Comparison of ENCODE assay signal across 16 cellular contexts in the genomic region with DNA sequence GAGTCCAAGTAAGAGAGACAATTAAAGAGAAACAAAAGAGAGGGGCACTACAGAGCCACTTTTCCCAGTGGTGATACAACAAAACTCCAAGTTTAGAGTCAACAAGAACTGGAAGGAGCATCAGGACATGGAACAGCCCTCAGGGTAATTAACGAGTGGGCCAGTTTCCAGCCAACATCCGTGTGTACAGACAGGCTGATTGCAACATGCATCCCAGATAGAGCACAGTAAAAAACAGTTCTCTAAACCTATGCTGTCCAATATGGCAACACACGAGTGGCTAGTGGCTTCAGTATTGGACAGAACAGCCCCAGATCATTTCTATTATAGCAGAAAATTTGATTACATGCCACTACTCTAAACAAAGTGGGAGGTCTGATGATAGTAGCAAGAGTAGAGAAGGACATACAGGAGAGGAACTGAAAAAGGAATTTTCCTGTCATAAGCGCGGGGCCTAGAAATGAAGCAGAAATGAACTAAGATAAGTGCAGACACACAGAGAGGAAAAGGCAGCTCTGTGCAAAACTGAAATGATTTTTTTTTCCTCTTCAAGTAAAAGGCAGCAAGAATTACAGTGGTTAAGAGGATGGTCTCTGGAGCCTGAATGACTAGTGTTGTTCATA.
DNase-seq lines count a peak whose midpoint lies in the region; ATAC-seq, FAIRE-seq and TF ChIP-seq lines count a peak whose summit lies in the region.
"Had no signal": no experiment of that assay in that cellular context is flagged by ENCODE, and none has a peak within 500 bp of the region (broad histone marks: within the 10 kb centered on the region; RNA-seq: fewer than 3 reads in every experiment).

No MANE protein-coding gene starts in this region.

- TF ChIP-seq POLR2A in K562 (conservative IDR thresholded peaks at IDR 0.05): no peak

- in situ Hi-C loops in K562 (cut with MboI): no loop called here

- no peaks in the 10 kb centered on the region for H4K20me1 ChIP-seq in K562 (replicated peaks; ENCODE audit: control insufficient read depth, insufficient read depth, low read length)
- H4K20me1 ChIP-seq: BLaER1 treated with 17β-estradiol and CSF1 and Interleukin-3, amounts not matched to agents 10 nM and 100 nM had no signal

- 7% methylated on average over 5 of the region's 5 CpGs for WGBS in K562 (ENCODE audit: insufficient coverage, low coverage, missing lambda C conversion rate)

- H3K36me3 ChIP-seq in K562 (ENCODE audit: control insufficient read depth, insufficient read depth, low read length) (no peaks in the 10 kb centered on the region), SJCRH30 (no peaks in the 10 kb centered on the region)
- H3K36me3 ChIP-seq: BLaER1 treated with 17β-estradiol and CSF1 and Interleukin-3, amounts not matched to agents 10 nM and 100 nM had no signal

- no peak overlapping the region for H3K4me3 ChIP-seq in K562
- H3K4me3 ChIP-seq in SJCRH30: no peak overlapping the region
- H3K4me3 ChIP-seq: BLaER1 treated with 17β-estradiol and CSF1 and Interleukin-3, amounts not matched to agents 10 nM and 100 nM had no signal

- TF ChIP-seq EP300 in K562 (IDR thresholded peaks at IDR 0.05; ENCODE audit: low read length): no peak

- DNase-seq in GF-D8 (lab: John Stamatoyannopoulos, UW) (peak; percentile 18), OCI-M2 (lab: John Stamatoyannopoulos, UW; ENCODE audit: unreplicated experiment) (peak; percentile 5), K562 (ENCODE audit: extremely low read depth in 1 of 4, low spot score in 3 of 4) (peak in 1 of 4 experiments; percentile 8), SJCRH30 (no peak), left cardiac atrium (no peak), foreskin keratinocyte (no peak)
- DNase-seq: DMS153, H9, NCI-H1105, NCI-H187, NCI-H748 treated with DMSO at 0.1 percent for 48 hours, SIG-M5 had no signal

- FAIRE-seq in K562 (lab: Jason Lieb, UNC): peak; percentile 59
- FAIRE-seq: RCC 7860 had no signal

- ATAC-seq in GM21576 (IDR thresholded peaks at IDR 0.05; ENCODE audit: unreplicated experiment): peak; percentile 66
- ATAC-seq in K562: peak; percentile 85
- no peak for ATAC-seq in left cardiac atrium
- ATAC-seq in foreskin keratinocyte: no peak
- ATAC-seq in HG02623 (IDR thresholded peaks at IDR 0.05; ENCODE audit: unreplicated experiment): no peak

- intact Hi-C loops in K562 (cut with micrococcal nuclease) (no loop called here), left cardiac atrium (cut with DNase I) (no loop called here)

- H3K79me2 ChIP-seq in K562 (ENCODE audit: control insufficient read depth, insufficient read depth, low read length): no peaks in the 10 kb centered on the region

- H3K4me2 ChIP-seq in K562 (ENCODE audit: insufficient read depth, low read length): no peak overlapping the region
- H3K4me2 ChIP-seq: BLaER1 treated with 17β-estradiol and CSF1 and Interleukin-3, amounts not matched to agents 10 nM and 100 nM had no signal

- peak overlapping the region; percentile 54; the same call in 1 of the 2 replicates for H2AFZ ChIP-seq in K562 (ENCODE audit: low read depth, low read length)

- POLR2A ChIA-PET in K562 (lab: Yijun Ruan, JAX): no interaction called here

- H3K9me3 ChIP-seq in K562 (replicated peaks; ENCODE audit: control insufficient read depth, insufficient read depth, low read depth, low read length) (no peaks in the 10 kb centered on the region), SJCRH30 (replicated peaks) (no peaks in the 10 kb centered on the region)

- H3K27ac ChIP-seq in K562 (ENCODE audit: extremely low read depth, low read depth, low read length): peak overlapping the region; percentile 54; the same call in 1 of the 3 replicates
- H3K27ac ChIP-seq in SJCRH30: no peak overlapping the region
- no peak overlapping the region for H3K27ac ChIP-seq in foreskin keratinocyte
- H3K27ac ChIP-seq: BLaER1 treated with 17β-estradiol and CSF1 and Interleukin-3, amounts not matched to agents 10 nM and 100 nM had no signal

- CTCF ChIA-PET in K562 (lab: Yijun Ruan, JAX; ENCODE audit: low intra/inter-chr PET ratio): no interaction called here

- no peaks in the 10 kb centered on the region for H3K9me1 ChIP-seq in K562 (ENCODE audit: control insufficient read depth, insufficient read depth, low read length)

- no peaks in the 10 kb centered on the region for H3K27me3 ChIP-seq in K562 (ENCODE audit: control insufficient read depth in 2 of 2, insufficient read depth in 2 of 2, low read length in 2 of 2)
- no peaks in the 10 kb centered on the region for H3K27me3 ChIP-seq in SJCRH30
- no peaks in the 10 kb centered on the region for H3K27me3 ChIP-seq in foreskin keratinocyte
- H3K27me3 ChIP-seq: BLaER1 treated with 17β-estradiol and CSF1 and Interleukin-3, amounts not matched to agents 10 nM and 100 nM had no signal

- TF ChIP-seq CTCF in K562 (IDR thresholded peaks at IDR 0.05 in 2 of 3, conservative IDR thresholded peaks at IDR 0.05 in 1 of 3; ENCODE audit: insufficient read depth in 2 of 3, low read depth in 1 of 3, low read length in 3 of 3): no peak
- TF ChIP-seq CTCF in foreskin keratinocyte (conservative IDR thresholded peaks at IDR 0.05): no peak

- H3K4me1 ChIP-seq in K562 (replicated peaks in 1 of 2; ENCODE audit: control insufficient read depth in 2 of 2, insufficient read depth in 2 of 2, low read length in 2 of 2) (no peaks in the 10 kb centered on the region), SJCRH30 (no peaks in the 10 kb centered on the region), foreskin keratinocyte (no peaks in the 10 kb centered on the region)
- H3K4me1 ChIP-seq: BLaER1 treated with 17β-estradiol and CSF1 and Interleukin-3, amounts not matched to agents 10 nM and 100 nM had no signal

- H3K9ac ChIP-seq in K562 (ENCODE audit: insufficient read depth in 1 of 2, low read depth in 2 of 2, low read length in 2 of 2): no peak overlapping the region
- H3K9ac ChIP-seq: BLaER1 treated with 17β-estradiol and CSF1 and Interleukin-3, amounts not matched to agents 10 nM and 100 nM had no signal

- TF ChIP-seq RAD21 in K562 (CRISPR knock-in tag; conservative IDR thresholded peaks at IDR 0.05 in 1 of 2, IDR thresholded peaks at IDR 0.05 in 1 of 2): no peak

- BruUV-seq in K562 (replicated peaks; lab: Mats Ljungman, UMichigan): no TSS peak

TF ChIP-seq in K562, 482 proteins besides CTCF, POLR2A, EP300 and RAD21:
- TF ChIP-seq ZNF431 (CRISPR knock-in tag; IDR thresholded peaks at IDR 0.05) (no peak), CBX1 (IDR thresholded peaks at IDR 0.05; ENCODE audit: low read depth) (no peak), FOXA3 (CRISPR knock-in tag; conservative IDR thresholded peaks at IDR 0.05 in 1 of 2, IDR thresholded peaks at IDR 0.05 in 1 of 2) (peak in 1 of 2 experiments; percentile 72; a peak in 1 of 4 replicates), PTBP1 (IDR thresholded peaks at IDR 0.05; ENCODE audit: low read depth, low read length) (no peak), HMG20B (CRISPR knock-in tag; IDR thresholded peaks at IDR 0.05) (no peak), ZNF764 (CRISPR knock-in tag; IDR thresholded peaks at IDR 0.05; ENCODE audit: low read depth) (no peak), AFF1 (IDR thresholded peaks at IDR 0.05; ENCODE audit: low read depth in 1 of 2, partially characterized antibody in 2 of 2) (no peak), CEBPG (CRISPR knock-in tag; IDR thresholded peaks at IDR 0.05) (no peak), CEBPG (tag; conservative IDR thresholded peaks at IDR 0.05 in 1 of 2, IDR thresholded peaks at IDR 0.05 in 1 of 2) (peak; percentile 53 to 59), CEBPB (tag; IDR thresholded peaks at IDR 0.05) (peak; percentile 90), ZNF785 (CRISPR knock-in tag; IDR thresholded peaks at IDR 0.05) (no peak), ELF2 (CRISPR knock-in tag; IDR thresholded peaks at IDR 0.05) (no peak), ZNF408 (CRISPR knock-in tag; IDR thresholded peaks at IDR 0.05; ENCODE audit: low read depth) (no peak), SMAD4 (CRISPR knock-in tag; conservative IDR thresholded peaks at IDR 0.05) (0 out of 2 replicates have a peak, but pooled peaks have one; percentile 15), PHB2 (IDR thresholded peaks at IDR 0.05; ENCODE audit: low read depth) (no peak)
TF ChIP-seq in K562: peak in this region for 4.

Comparison
In these comparisons a context has a peak if more than half of its experiments do, and no peak if none do; other contexts are left out.
1. DNase-seq: peak in GF-D8 (single experiment) and OCI-M2 (single experiment); none in SJCRH30 (0 of 2), left cardiac atrium (single experiment) and foreskin keratinocyte (0 of 2).
2. ATAC-seq: peak in GM21576 (single experiment) and K562 (single experiment); none in left cardiac atrium (0 of 2), foreskin keratinocyte (single experiment) and HG02623 (single experiment).